In the genomic region with DNA sequence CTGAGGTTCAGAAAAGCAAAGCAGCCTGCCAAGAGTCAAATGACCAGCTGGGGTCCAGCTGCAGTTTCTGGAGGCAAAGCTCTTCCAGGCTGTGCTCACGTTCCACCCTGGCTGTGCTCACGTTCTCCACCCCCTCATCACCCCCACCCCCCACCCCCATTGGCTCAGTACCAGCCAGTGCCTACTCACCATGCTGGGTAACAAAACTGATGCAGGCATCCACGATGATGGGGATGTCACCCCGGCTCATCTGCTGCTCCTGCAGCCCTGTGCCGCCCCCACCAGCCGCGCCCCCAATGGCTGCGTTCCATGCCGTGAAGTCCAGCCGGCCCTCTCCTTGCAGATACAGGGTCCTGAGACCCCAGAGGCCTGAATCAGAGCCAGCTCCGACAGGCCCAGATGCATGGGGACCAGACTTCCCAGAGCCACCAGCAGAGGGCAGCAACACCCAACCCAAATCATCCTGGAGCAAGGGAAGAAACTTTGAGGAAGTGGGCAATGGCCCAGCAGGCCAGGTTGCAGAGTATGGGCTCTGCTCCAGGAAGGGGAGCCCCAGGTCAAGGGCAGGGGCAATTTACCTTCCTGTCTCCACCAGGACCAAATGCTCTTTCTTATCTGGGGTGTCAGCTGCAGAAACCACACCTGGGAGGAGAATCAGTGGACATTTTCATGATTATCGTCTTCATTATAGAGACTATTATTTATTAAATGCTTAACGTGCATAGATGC, we compare ENCODE assay signal across 8 cellular contexts. TPM values are rescaled to one million over a fixed set of nuclear protein-coding genes. Genes with fewer than 3 reads are reported as not detected.
DNase-seq lines count a peak whose midpoint lies in the region; ATAC-seq and TF ChIP-seq lines count a peak whose summit lies in the region.

No MANE protein-coding gene starts in this region.

- peak overlapping the region in 1 of 4 donors; percentile 52 for H3K27ac ChIP-seq in body of pancreas

- 4 to 20% methylated on average over 5 to 12 of the region's 13 CpGs for WGBS in body of pancreas, 2 donors

- DNase-seq in SHP77 (lab: John Stamatoyannopoulos, UW) (peak; percentile 36 to 41), SHP77 treated with DMSO at 0.1 percent for 48 hours (lab: John Stamatoyannopoulos, UW) (no peak), NCI-H1092 (lab: John Stamatoyannopoulos, UW) (peak; percentile 6), UCSD-AML1 (lab: John Stamatoyannopoulos, UW; ENCODE audit: unreplicated experiment) (peak; percentile 81), body of pancreas (peak; percentile 88 to 94 (median 90)), iris pigment epithelial cell (ENCODE audit: low read depth) (peak; percentile 59)
- DNase-seq in stimulated activated CD4-positive, alpha-beta T cell treated with anti-CD3 and anti-CD28 coated beads, Interleukin-1b, Interleukin-23, amount 100 ng/mL, for 48 hours: peak; percentile 72

- no peak overlapping the region for H3K4me3 ChIP-seq in body of pancreas

- H3K4me1 ChIP-seq in body of pancreas: peaks cover 7% of the 10 kb centered on the region

- intact Hi-C loops in body of pancreas (cut with DNase I): no loop called here

- ATAC-seq in HG02588 (IDR thresholded peaks at IDR 0.05; ENCODE audit: unreplicated experiment): peak; percentile 93
- peak; percentile 97 for ATAC-seq in body of pancreas

- TF ChIP-seq CTCF in body of pancreas (IDR thresholded peaks at IDR 0.05): peak; percentile 75 to 90 (median 87)

- no peak for TF ChIP-seq POLR2A in body of pancreas (IDR thresholded peaks at IDR 0.05)

- no peaks in the 10 kb centered on the region for H3K36me3 ChIP-seq in body of pancreas (replicated peaks in 1 of 2; ENCODE audit: insufficient read depth in 1 of 2, low read depth in 2 of 2)

- no peaks in the 10 kb centered on the region for H3K27me3 ChIP-seq in body of pancreas

- no peaks in the 10 kb centered on the region for H3K9me3 ChIP-seq in body of pancreas

RNA-seq across cellular contexts. Expression of gene FCHSD1, which starts 13.7 kb away (rescaled TPM):
- 10 to 100 TPM; 34.8 to 40.9 TPM for total RNA-seq in body of pancreas

RNA-seq across cellular contexts. Expression of gene ARAP3, which starts 17.1 kb away (rescaled TPM):
- 1 to 10 TPM; 3.9 to 4.6 TPM for total RNA-seq in body of pancreas

RNA-seq across cellular contexts. Expression of gene RELL2, which starts 28.1 kb away (rescaled TPM):
- total RNA-seq in body of pancreas: 1 to 10 TPM; 2.9 to 8.9 TPM

RNA-seq across cellular contexts. Expression of gene HDAC3, which starts 28.2 kb away (rescaled TPM):
- 10 to 100 TPM; 42.8 to 63.8 TPM for total RNA-seq in body of pancreas

RNA-seq across cellular contexts. Expression of gene DIAPH1, which starts 46.1 kb away (rescaled TPM):
- 10 to 100 TPM; 28.3 to 47.0 TPM for total RNA-seq in body of pancreas
